10 cellular contexts compared by ENCODE assay signal in the genomic region with DNA sequence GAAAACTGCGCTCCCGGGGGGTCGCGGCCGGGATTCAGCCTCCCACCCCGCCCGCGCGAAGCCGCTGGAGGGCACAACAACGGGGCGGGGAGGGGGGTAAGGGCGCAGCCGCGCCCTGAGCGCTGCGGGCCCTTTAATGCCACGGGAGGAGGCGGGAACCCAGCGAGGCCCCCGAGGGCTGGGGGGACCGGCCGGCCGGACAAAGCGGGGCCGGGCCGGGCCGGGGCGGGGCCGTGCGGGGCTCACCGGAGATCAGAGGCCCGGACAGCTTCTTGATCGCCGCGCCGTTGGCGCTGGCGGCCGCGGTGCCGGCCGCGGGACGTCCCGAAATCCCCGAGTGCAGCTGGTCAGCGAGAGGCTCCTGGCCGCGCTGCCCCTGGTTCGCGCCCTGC. TPM values are rescaled to one million over a fixed set of nuclear protein-coding genes. Genes with fewer than 3 reads are reported as not detected.
A peak's percentile ranks its signal among the peaks of the same experiment; 100 is the strongest.
DNase-seq lines count a peak whose midpoint lies in the region; ATAC-seq and TF ChIP-seq lines count a peak whose summit lies in the region.
"Had no signal": no experiment of that assay in that cellular context is flagged by ENCODE, and none has a peak within 500 bp of the region (broad histone marks: within the 10 kb centered on the region; RNA-seq: fewer than 3 reads in every experiment).

No MANE protein-coding gene starts in this region.

- peak overlapping the region; percentile 75 to 81 for H3K27ac ChIP-seq in lung (ENCODE audit: low read depth in 1 of 2, low read length in 1 of 2)
- H3K27ac ChIP-seq in urinary bladder (ENCODE audit: low read depth), result peak overlapping the region; percentile 72

- H3K4me1 ChIP-seq in lung (ENCODE audit: control insufficient read depth in 2 of 2, insufficient read depth in 2 of 2, low read length in 2 of 2) (peaks cover 0 to 6% of the 10 kb centered on the region in 2 donors), urinary bladder (ENCODE audit: insufficient read depth) (no peaks in the 10 kb centered on the region)

- H3K4me3 ChIP-seq in lung (peak overlapping the region; percentile 65), urinary bladder (ENCODE audit: low read depth, low read length) (peak overlapping the region; percentile 95)

- no peaks in the 10 kb centered on the region for H3K27me3 ChIP-seq in lung (ENCODE audit: control insufficient read depth, insufficient read depth)

- WGBS in lung, 2 donors, result 1% methylated on average over 29 to 52 of the region's 52 CpGs
- under 1% methylated on average over 52 of the region's 52 CpGs for WGBS in urinary bladder

- ATAC-seq in lung (ENCODE audit: insufficient read depth, low FRiP score) (peak; percentile 14), GM18858 (IDR thresholded peaks at IDR 0.05; ENCODE audit: unreplicated experiment) (no peak)

- H3K36me3 ChIP-seq in lung (ENCODE audit: control insufficient read depth in 2 of 2, insufficient read depth in 2 of 2, low read length in 2 of 2) (no peaks in the 10 kb centered on the region), urinary bladder (ENCODE audit: insufficient read depth) (no peaks in the 10 kb centered on the region)

- H3K9me3 ChIP-seq in lung (ENCODE audit: control insufficient read depth in 2 of 2, insufficient read depth in 1 of 2, low read length in 1 of 2), result no peaks in the 10 kb centered on the region

- no peak for TF ChIP-seq CTCF in lung (IDR thresholded peaks at IDR 0.05; ENCODE audit: control extremely low read depth, extremely low read depth)

- DNase-seq in NCI-H2227 (lab: John Stamatoyannopoulos, UW; ENCODE audit: unreplicated experiment), result peak; percentile 71
- no peak for DNase-seq in NCI-H2227 treated with DMSO at 0.1 percent for 48 hours (lab: John Stamatoyannopoulos, UW)
- peak; percentile 73 for DNase-seq in ecto neural progenitor cell (ENCODE audit: low spot score)
- DNase-seq in lung (ENCODE audit: low spot score), result no peak
- no peak for DNase-seq in activated CD4-positive, alpha-beta T cell treated with anti-CD3 and anti-CD28 coated beads for 48 hours
- no peak for DNase-seq in DMS53 treated with DMSO at 0.1 percent for 48 hours (lab: John Stamatoyannopoulos, UW; ENCODE audit: unreplicated experiment)
- DNase-seq: AML-193, NCI-H2081 had no signal

RNA-seq across cellular contexts. Expression of gene CDKN1C, which starts 1.2 kb away (rescaled TPM):
- total RNA-seq in lung (100 to 1,000 TPM in 1 of 2 donors, 10 to 100 TPM in 1; 29.7 to 123 TPM), urinary bladder (78.6 TPM)
- polyA plus RNA-seq in lung (10 to 100 TPM in 1 of 2 donors, 1 to 10 TPM in 1; 9.9 to 24.0 TPM), urinary bladder (118 TPM)

RNA-seq across cellular contexts. Expression of gene PHLDA2, which starts 44.8 kb away (rescaled TPM):
- total RNA-seq in lung, result 10 to 100 TPM in 1 of 2 donors, under 1 TPM in 1; 0.60 to 22.0 TPM
- polyA plus RNA-seq in lung, result 10 to 100 TPM; 24.1 to 49.2 TPM
- total RNA-seq in urinary bladder, result 1.1 TPM
- polyA plus RNA-seq in urinary bladder, result 18.9 TPM

Comparison
In these comparisons a context has a peak if more than half of its experiments do, and no peak if none do; other contexts are left out.
1. DNase-seq: peak in NCI-H2227 (single experiment) and ecto neural progenitor cell (single experiment); none in NCI-H2227 treated with DMSO at 0.1 percent for 48 hours (single experiment), lung (single experiment), activated CD4-positive, alpha-beta T cell treated with anti-CD3 and anti-CD28 coated beads for 48 hours (single experiment) and DMS53 treated with DMSO at 0.1 percent for 48 hours (single experiment).